In genomic region chr12:104890463-104891096, GRCh38 we compare ENCODE assay signal across 15 cellular contexts.
A peak's percentile ranks its signal among the peaks of the same experiment; 100 is the strongest.
DNase-seq lines count a peak whose midpoint lies in the region; ATAC-seq lines count a peak whose summit lies in the region.
"Had no signal": no experiment of that assay in that cellular context is flagged by ENCODE, and none has a peak within 500 bp of the region (broad histone marks: within the 10 kb centered on the region; RNA-seq: fewer than 3 reads in every experiment).

No MANE protein-coding gene starts in this region.

- no peaks in the 10 kb centered on the region for H3K9me3 ChIP-seq in T-helper 17 cell (ENCODE audit: control insufficient read depth, low read length, poor library complexity, severe bottlenecking)
- H3K9me3 ChIP-seq: spleen, thoracic aorta had no signal

- H3K4me3 Mint-ChIP-seq in T-helper 17 cell: peak overlapping the region; percentile 4
- H3K4me3 Mint-ChIP-seq in stimulated activated naive B cell treated with anti-CD40 and anti-IgM and Interleukin-4, amounts not matched to agents 10 μg/mL and 1 μg/mL and 100 μg/mL, for 72 hours: peak overlapping the region in 1 of 2 donors; percentile 5
- H3K4me3 Mint-ChIP-seq: activated naive CD8-positive, alpha-beta T cell treated with anti-CD3 and anti-CD28 coated beads, Interleukin-2, amount 10 ng/mL, durations not matched to agents 7 days and 5 days had no signal

- no peaks in the 10 kb centered on the region for H3K27me3 Mint-ChIP-seq in T-helper 17 cell
- H3K27me3 Mint-ChIP-seq in stimulated activated naive B cell treated with anti-CD40 and anti-IgM and Interleukin-4, amounts not matched to agents 10 μg/mL and 1 μg/mL and 100 μg/mL, for 72 hours: peaks cover 0 to 4% of the 10 kb centered on the region in 2 donors

- H3K36me3 Mint-ChIP-seq in T-helper 17 cell (ENCODE audit: low read depth): peaks cover 3% of the 10 kb centered on the region
- peaks cover 0 to 3% of the 10 kb centered on the region in 2 donors for H3K36me3 Mint-ChIP-seq in stimulated activated naive B cell treated with anti-CD40 and anti-IgM and Interleukin-4, amounts not matched to agents 10 μg/mL and 1 μg/mL and 100 μg/mL, for 72 hours
- H3K36me3 Mint-ChIP-seq: activated naive CD8-positive, alpha-beta T cell treated with anti-CD3 and anti-CD28 coated beads, Interleukin-2, amount 10 ng/mL, durations not matched to agents 7 days and 5 days had no signal

- H3K27ac Mint-ChIP-seq in T-helper 17 cell: no peak overlapping the region
- H3K27ac Mint-ChIP-seq in stimulated activated naive B cell treated with anti-CD40 and anti-IgM and Interleukin-4, amounts not matched to agents 10 μg/mL and 1 μg/mL and 100 μg/mL, for 72 hours: peak overlapping the region; percentile 52
- H3K27ac Mint-ChIP-seq: activated naive CD8-positive, alpha-beta T cell treated with anti-CD3 and anti-CD28 coated beads, Interleukin-2, amount 10 ng/mL, durations not matched to agents 7 days and 5 days had no signal

- no peaks in the 10 kb centered on the region for H3K4me1 Mint-ChIP-seq in T-helper 17 cell
- H3K4me1 Mint-ChIP-seq in stimulated activated naive B cell treated with anti-CD40 and anti-IgM and Interleukin-4, amounts not matched to agents 10 μg/mL and 1 μg/mL and 100 μg/mL, for 72 hours: peaks cover 9 to 23% of the 10 kb centered on the region in 2 donors
- H3K4me1 Mint-ChIP-seq: activated naive CD8-positive, alpha-beta T cell treated with anti-CD3 and anti-CD28 coated beads, Interleukin-2, amount 10 ng/mL, durations not matched to agents 7 days and 5 days had no signal

- H3K9me3 Mint-ChIP-seq in stimulated activated naive B cell treated with anti-CD40 and anti-IgM and Interleukin-4, amounts not matched to agents 10 μg/mL and 1 μg/mL and 100 μg/mL, for 72 hours: peaks cover 0 to 2% of the 10 kb centered on the region in 2 donors
- H3K9me3 Mint-ChIP-seq: activated naive CD8-positive, alpha-beta T cell treated with anti-CD3 and anti-CD28 coated beads, Interleukin-2, amount 10 ng/mL, durations not matched to agents 7 days and 5 days had no signal

- peak in 2 of 3 experiments; percentile 1 to 5 for DNase-seq in activated CD8-positive, alpha-beta memory T cell treated with anti-CD3 and anti-CD28 coated beads for 48 hours (ENCODE audit: low read depth in 2 of 3, low spot score in 2 of 3)
- DNase-seq in activated CD8-positive, alpha-beta memory T cell treated with anti-CD3 and anti-CD28 coated beads, Interleukin-2, amount 50 U/mL, for 48 hours: no peak
- peak; percentile 20 for DNase-seq in HCEC 1CT
- DNase-seq in T-helper 17 cell: no peak
- no peak for DNase-seq in stimulated activated naive B cell treated with anti-CD40 and anti-IgM and Interleukin-4, amounts not matched to agents 10 μg/mL and 1 μg/mL and 100 μg/mL, for 72 hours
- no peak for DNase-seq in cerebellar cortex (ENCODE audit: low spot score)
- no peak for DNase-seq in cortex of kidney (lab: John Stamatoyannopoulos, UW)
- DNase-seq in effector CD4-positive, alpha-beta T cell: no peak
- DNase-seq: activated naive CD8-positive, alpha-beta T cell treated with anti-CD3 and anti-CD28 coated beads, Interleukin-2, amount 10 ng/mL, durations not matched to agents 7 days and 5 days; COR-L47; NCI-H1105 treated with DMSO at 0.1 percent for 48 hours; NCI-H510A treated with DMSO at 0.1 percent for 48 hours; RPMI8226; spleen had no signal

- ATAC-seq in T-helper 17 cell: no peak
- peak; percentile 93 to 95 for ATAC-seq in stimulated activated naive B cell treated with anti-CD40 and anti-IgM and Interleukin-4, amounts not matched to agents 10 μg/mL and 1 μg/mL and 100 μg/mL, for 72 hours (replicated peaks)

Comparison
In these comparisons a context has a peak if more than half of its experiments do, and no peak if none do; other contexts are left out.
1. DNase-seq: peak in activated CD8-positive, alpha-beta memory T cell treated with anti-CD3 and anti-CD28 coated beads for 48 hours (2 of 3) and HCEC 1CT (single experiment); none in activated CD8-positive, alpha-beta memory T cell treated with anti-CD3 and anti-CD28 coated beads, Interleukin-2, amount 50 U/mL, for 48 hours (single experiment), T-helper 17 cell (0 of 3), stimulated activated naive B cell treated with anti-CD40 and anti-IgM and Interleukin-4, amounts not matched to agents 10 μg/mL and 1 μg/mL and 100 μg/mL, for 72 hours (single experiment), cerebellar cortex (single experiment), cortex of kidney (single experiment) and effector CD4-positive, alpha-beta T cell (single experiment).